Comparison of ENCODE assay signal across 1 cellular context in the genomic region with DNA sequence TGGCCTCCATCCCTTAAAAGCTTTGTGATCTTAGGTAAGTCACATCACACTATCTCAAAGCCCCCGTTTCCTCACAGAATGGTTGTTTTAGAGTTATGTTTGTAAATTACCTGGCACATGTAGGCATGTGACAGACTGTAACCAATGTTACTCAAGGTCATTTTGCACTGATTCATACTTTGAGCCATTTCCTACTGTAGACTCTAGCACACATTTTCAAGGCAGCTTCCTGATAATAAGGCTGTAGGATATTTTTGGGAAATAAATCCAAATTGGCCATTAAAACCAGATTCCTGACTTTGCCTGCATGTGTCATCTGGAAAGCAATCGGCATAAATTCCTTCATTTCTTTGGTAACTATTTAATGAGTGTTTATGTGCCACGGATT.
TF ChIP-seq lines count a peak whose summit lies in the region.

No MANE protein-coding gene starts in this region.

TF ChIP-seq in WTC11, 78 proteins besides CTCF, POLR2A, EP300 and RAD21 (continued from another document):
- TF ChIP-seq, protein P1, sequence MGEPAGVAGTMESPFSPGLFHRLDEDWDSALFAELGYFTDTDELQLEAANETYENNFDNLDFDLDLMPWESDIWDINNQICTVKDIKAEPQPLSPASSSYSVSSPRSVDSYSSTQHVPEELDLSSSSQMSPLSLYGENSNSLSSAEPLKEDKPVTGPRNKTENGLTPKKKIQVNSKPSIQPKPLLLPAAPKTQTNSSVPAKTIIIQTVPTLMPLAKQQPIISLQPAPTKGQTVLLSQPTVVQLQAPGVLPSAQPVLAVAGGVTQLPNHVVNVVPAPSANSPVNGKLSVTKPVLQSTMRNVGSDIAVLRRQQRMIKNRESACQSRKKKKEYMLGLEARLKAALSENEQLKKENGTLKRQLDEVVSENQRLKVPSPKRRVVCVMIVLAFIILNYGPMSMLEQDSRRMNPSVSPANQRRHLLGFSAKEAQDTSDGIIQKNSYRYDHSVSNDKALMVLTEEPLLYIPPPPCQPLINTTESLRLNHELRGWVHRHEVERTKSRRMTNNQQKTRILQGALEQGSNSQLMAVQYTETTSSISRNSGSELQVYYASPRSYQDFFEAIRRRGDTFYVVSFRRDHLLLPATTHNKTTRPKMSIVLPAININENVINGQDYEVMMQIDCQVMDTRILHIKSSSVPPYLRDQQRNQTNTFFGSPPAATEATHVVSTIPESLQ (CRISPR knock-in tag; IDR thresholded peaks at IDR 0.05), result no peak
- TF ChIP-seq ZNF396 (CRISPR knock-in tag; IDR thresholded peaks at IDR 0.05; ENCODE audit: borderline replicate concordance) (no peak), CREB1 (CRISPR knock-in tag; IDR thresholded peaks at IDR 0.05) (no peak), NR2C2 (CRISPR knock-in tag; IDR thresholded peaks at IDR 0.05) (no peak), EMX1 (CRISPR knock-in tag; IDR thresholded peaks at IDR 0.05) (no peak), TCF7 (CRISPR knock-in tag; IDR thresholded peaks at IDR 0.05; ENCODE audit: low read depth) (no peak), KAT7 (CRISPR knock-in tag; IDR thresholded peaks at IDR 0.05; ENCODE audit: borderline replicate concordance) (no peak), ESRRA (CRISPR knock-in tag; IDR thresholded peaks at IDR 0.05; ENCODE audit: borderline replicate concordance) (no peak)
- TF ChIP-seq, protein P2, sequence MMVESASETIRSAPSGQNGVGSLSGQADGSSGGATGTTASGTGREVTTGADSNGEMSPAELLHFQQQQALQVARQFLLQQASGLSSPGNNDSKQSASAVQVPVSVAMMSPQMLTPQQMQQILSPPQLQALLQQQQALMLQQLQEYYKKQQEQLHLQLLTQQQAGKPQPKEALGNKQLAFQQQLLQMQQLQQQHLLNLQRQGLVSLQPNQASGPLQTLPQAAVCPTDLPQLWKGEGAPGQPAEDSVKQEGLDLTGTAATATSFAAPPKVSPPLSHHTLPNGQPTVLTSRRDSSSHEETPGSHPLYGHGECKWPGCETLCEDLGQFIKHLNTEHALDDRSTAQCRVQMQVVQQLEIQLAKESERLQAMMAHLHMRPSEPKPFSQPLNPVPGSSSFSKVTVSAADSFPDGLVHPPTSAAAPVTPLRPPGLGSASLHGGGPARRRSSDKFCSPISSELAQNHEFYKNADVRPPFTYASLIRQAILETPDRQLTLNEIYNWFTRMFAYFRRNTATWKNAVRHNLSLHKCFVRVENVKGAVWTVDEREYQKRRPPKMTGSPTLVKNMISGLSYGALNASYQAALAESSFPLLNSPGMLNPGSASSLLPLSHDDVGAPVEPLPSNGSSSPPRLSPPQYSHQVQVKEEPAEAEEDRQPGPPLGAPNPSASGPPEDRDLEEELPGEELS (CRISPR knock-in tag; IDR thresholded peaks at IDR 0.05), result no peak
- TF ChIP-seq, protein P3, sequence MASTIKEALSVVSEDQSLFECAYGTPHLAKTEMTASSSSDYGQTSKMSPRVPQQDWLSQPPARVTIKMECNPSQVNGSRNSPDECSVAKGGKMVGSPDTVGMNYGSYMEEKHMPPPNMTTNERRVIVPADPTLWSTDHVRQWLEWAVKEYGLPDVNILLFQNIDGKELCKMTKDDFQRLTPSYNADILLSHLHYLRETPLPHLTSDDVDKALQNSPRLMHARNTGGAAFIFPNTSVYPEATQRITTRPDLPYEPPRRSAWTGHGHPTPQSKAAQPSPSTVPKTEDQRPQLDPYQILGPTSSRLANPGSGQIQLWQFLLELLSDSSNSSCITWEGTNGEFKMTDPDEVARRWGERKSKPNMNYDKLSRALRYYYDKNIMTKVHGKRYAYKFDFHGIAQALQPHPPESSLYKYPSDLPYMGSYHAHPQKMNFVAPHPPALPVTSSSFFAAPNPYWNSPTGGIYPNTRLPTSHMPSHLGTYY (CRISPR knock-in tag; IDR thresholded peaks at IDR 0.05), result no peak
